Comparison of ENCODE assay signal across 13 cellular contexts in the genomic region with DNA sequence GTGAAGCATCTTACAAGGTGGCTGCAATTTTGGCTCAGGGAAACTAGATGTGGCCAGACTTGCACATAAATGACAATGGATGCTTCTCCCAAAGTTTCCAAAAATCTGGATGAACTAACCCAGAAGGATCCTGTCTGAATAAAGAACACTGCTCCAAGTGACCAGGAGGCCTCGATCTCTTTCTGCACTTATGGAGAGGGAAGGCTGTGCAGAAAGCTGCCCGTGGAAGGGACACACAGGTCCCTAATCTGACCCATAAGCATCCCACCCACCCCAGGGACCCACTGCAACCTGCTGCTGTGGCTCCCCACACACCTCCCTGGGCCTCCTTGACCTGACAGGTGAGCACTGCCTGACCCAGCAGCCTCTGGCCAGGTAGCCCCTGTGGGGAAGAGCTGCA.
"Had no signal": no experiment of that assay in that cellular context is flagged by ENCODE, and none has a peak within 500 bp of the region (broad histone marks: within the 10 kb centered on the region; RNA-seq: fewer than 3 reads in every experiment).

No MANE protein-coding gene starts in this region.

- H3K9me3 Mint-ChIP-seq: activated B cell treated with CpG ODN at 0.5 μM for 24 hours; activated CD4-positive, alpha-beta T cell treated with anti-CD3 and anti-CD28 coated beads, Interleukin-2, amount 10 ng/mL, durations not matched to agents 24 days and 14 days; activated naive CD4-positive, alpha-beta T cell treated with anti-CD3 and anti-CD28 coated beads for 36 hours; activated T-helper 17 cell treated with anti-CD3 and anti-CD28 coated beads, Interleukin-2, amount 50 U/mL, for 72 hours; central memory CD8-positive, alpha-beta T cell; T-cell had no signal

- H3K4me3 Mint-ChIP-seq: activated B cell treated with CpG ODN at 0.5 μM for 24 hours; activated CD4-positive, alpha-beta T cell treated with anti-CD3 and anti-CD28 coated beads, Interleukin-2, amount 10 ng/mL, durations not matched to agents 24 days and 14 days; activated CD8-positive, alpha-beta memory T cell treated with anti-CD3 and anti-CD28 coated beads, Interleukin-2, amount 10 ng/mL, durations not matched to agents 7 days and 5 days; activated naive CD4-positive, alpha-beta T cell treated with anti-CD3 and anti-CD28 coated beads for 36 hours; activated naive CD8-positive, alpha-beta T cell; activated T-helper 17 cell treated with anti-CD3 and anti-CD28 coated beads, Interleukin-2, amount 50 U/mL, for 72 hours; central memory CD8-positive, alpha-beta T cell; T-cell had no signal

- H3K4me1 Mint-ChIP-seq: activated CD4-positive, alpha-beta T cell treated with anti-CD3 and anti-CD28 coated beads, Interleukin-2, amount 10 ng/mL, durations not matched to agents 24 days and 14 days; activated CD8-positive, alpha-beta memory T cell treated with anti-CD3 and anti-CD28 coated beads, Interleukin-2, amount 10 ng/mL, durations not matched to agents 7 days and 5 days; activated T-helper 17 cell treated with anti-CD3 and anti-CD28 coated beads, Interleukin-2, amount 50 U/mL, for 72 hours had no signal

- FAIRE-seq: astrocyte had no signal

- H3K36me3 Mint-ChIP-seq: activated CD8-positive, alpha-beta memory T cell treated with anti-CD3 and anti-CD28 coated beads, Interleukin-2, amount 10 ng/mL, durations not matched to agents 7 days and 5 days; activated naive CD8-positive, alpha-beta T cell; brain; T-cell had no signal

- DNase-seq: activated B cell treated with CpG ODN at 0.5 μM for 24 hours, activated gamma-delta T cell, NCI-H2107, NCI-H510A had no signal

- H3K27ac Mint-ChIP-seq: activated B cell treated with CpG ODN at 0.5 μM for 24 hours; activated CD4-positive, alpha-beta T cell treated with anti-CD3 and anti-CD28 coated beads, Interleukin-2, amount 10 ng/mL, durations not matched to agents 24 days and 14 days; activated CD8-positive, alpha-beta memory T cell treated with anti-CD3 and anti-CD28 coated beads, Interleukin-2, amount 10 ng/mL, durations not matched to agents 7 days and 5 days; activated naive CD4-positive, alpha-beta T cell treated with anti-CD3 and anti-CD28 coated beads for 36 hours; activated naive CD8-positive, alpha-beta T cell; activated T-helper 17 cell treated with anti-CD3 and anti-CD28 coated beads, Interleukin-2, amount 50 U/mL, for 72 hours; T-cell had no signal
